Comparison of ENCODE assay signal across 16 cellular contexts in the genomic region with DNA sequence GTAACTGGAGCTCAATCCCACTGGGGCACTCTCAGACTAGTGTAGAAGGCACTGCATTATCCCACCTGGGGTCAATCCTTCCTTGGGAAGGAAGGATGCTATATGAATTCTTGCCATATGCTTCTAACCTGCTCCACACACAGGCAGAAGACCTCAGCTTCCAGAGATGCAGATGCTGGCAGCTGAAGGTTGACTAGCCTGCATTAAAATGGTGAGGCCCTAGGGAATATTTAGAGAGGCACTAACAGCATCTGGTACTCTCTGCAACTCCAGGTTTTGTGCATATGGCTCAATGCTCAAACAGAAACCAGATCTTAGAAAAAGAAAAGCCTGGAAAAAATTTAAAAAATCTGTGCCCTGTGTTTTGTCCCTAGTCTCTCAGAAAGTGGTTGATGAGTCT.
"Had no signal": no experiment of that assay in that cellular context is flagged by ENCODE, and none has a peak within 500 bp of the region (broad histone marks: within the 10 kb centered on the region; RNA-seq: fewer than 3 reads in every experiment).

No MANE protein-coding gene starts in this region.

- DNase-seq: activated CD4-positive, alpha-beta T cell treated with anti-CD3 and anti-CD28 coated beads, Interleukin-2, amount 10 ng/mL, durations not matched to agents 7 days and 5 days; activated CD8-positive, alpha-beta memory T cell treated with anti-CD3 and anti-CD28 coated beads for 24 hours; activated naive CD4-positive, alpha-beta T cell; activated naive CD8-positive, alpha-beta T cell treated with anti-CD3 and anti-CD28 coated beads, Interleukin-2, amount 10 ng/mL, durations not matched to agents 7 days and 5 days; central memory CD4-positive, alpha-beta T cell; colonic mucosa; head of caudate nucleus; immature natural killer cell; occipital lobe; right cardiac atrium; stimulated activated CD4-positive, alpha-beta T cell treated with anti-CD3 and anti-CD28 coated beads, Interleukin-15, amount 100 ng/mL, for 24 hours; stimulated activated CD4-positive, alpha-beta T cell treated with anti-CD3 and anti-CD28 coated beads, Interleukin-4, amount 100 ng/mL, for 24 hours; stimulated activated CD8-positive, alpha-beta memory T cell treated with anti-CD3 and anti-CD28 coated beads, Interleukin-4, amount 100 ng/mL, for 48 hours; stimulated activated naive CD8-positive, alpha-beta T cell treated with anti-CD3 and anti-CD28 coated beads, Interleukin-15, Interleukin-2, amounts not matched to agents 100 U/mL and 50 U/mL, for 24 hours; T-helper 9 cell; transverse colon had no signal

- ATAC-seq: stimulated activated naive CD8-positive, alpha-beta T cell treated with anti-CD3 and anti-CD28 coated beads, Interleukin-15, Interleukin-2, amounts not matched to agents 100 U/mL and 50 U/mL, for 24 hours had no signal
